ENCODE assay signal across 20 cellular contexts in genomic region chr11:58926251-58926650, GRCh38. TPM values are rescaled to one million over a fixed set of nuclear protein-coding genes. Genes with fewer than 3 reads are reported as not detected.
DNase-seq lines count a peak whose midpoint lies in the region; ATAC-seq and TF ChIP-seq lines count a peak whose summit lies in the region.
"Had no signal": no experiment of that assay in that cellular context is flagged by ENCODE, and none has a peak within 500 bp of the region (broad histone marks: within the 10 kb centered on the region; RNA-seq: fewer than 3 reads in every experiment).

No MANE protein-coding gene starts in this region.

- no peaks in the 10 kb centered on the region for H3K27me3 Mint-ChIP-seq in CD4-positive, alpha-beta T cell

- H3K4me1 Mint-ChIP-seq in CD4-positive, alpha-beta T cell (ENCODE audit: low read depth), result peaks cover 28% of the 10 kb centered on the region

- no peaks in the 10 kb centered on the region for H4K20me1 ChIP-seq in hepatocyte (ENCODE audit: insufficient read depth, poor library complexity, severe bottlenecking)
- H4K20me1 ChIP-seq: BLaER1 treated with 17β-estradiol and CSF1 and Interleukin-3, amounts not matched to agents 10 nM and 100 nM had no signal

- intact Hi-C loops in CD4-positive, alpha-beta T cell (cut with DNase I, micrococcal nuclease), result loop anchor here in 1 of 2 experiments (10.0 kb wide), 1 partner anchor 271 kb away; no protein-coding TSS in a partner anchor
- intact Hi-C loops in lower lobe of right lung (cut with DNase I), result no loop called here

- peak overlapping the region; percentile 91 for H3K27ac ChIP-seq in hepatocyte
- H3K27ac ChIP-seq in CD4-positive, alpha-beta T cell (ENCODE audit: low read depth, low read length), result no peak overlapping the region
- H3K27ac ChIP-seq in lower lobe of right lung, result no peak overlapping the region
- H3K27ac ChIP-seq: BLaER1 treated with 17β-estradiol and CSF1 and Interleukin-3, amounts not matched to agents 10 nM and 100 nM; esophagus muscularis mucosa; upper lobe of left lung had no signal

- TF ChIP-seq CTCF in hepatocyte (IDR thresholded peaks at IDR 0.05; ENCODE audit: poor library complexity) (no peak), lower lobe of right lung (IDR thresholded peaks at IDR 0.05) (no peak)
- TF ChIP-seq CTCF in CD4-positive, alpha-beta T cell (IDR thresholded peaks at IDR 0.05), result no peak

- H3K9me3 Mint-ChIP-seq in CD4-positive, alpha-beta T cell, result no peaks in the 10 kb centered on the region
- H3K9me3 Mint-ChIP-seq: neural crest cell; T-helper 1 cell treated with Interleukin-12 subunit alpha and Interleukin-12 subunit beta and Interleukin-4 antibody, amounts not matched to agents 30 μg/mL and 1 μg/mL, for 36 hours had no signal

- H3K9me2 ChIP-seq in hepatocyte (replicated peaks; ENCODE audit: insufficient read depth), result no peaks in the 10 kb centered on the region

- POLR2A ChIA-PET in CD4-positive, alpha-beta T cell (lab: Charles Lee), result no interaction called here

- CTCF ChIA-PET in CD4-positive, alpha-beta T cell (lab: Charles Lee), result no interaction called here

- H2AFZ ChIP-seq in hepatocyte, result no peak overlapping the region

- no peak overlapping the region for H3K27ac Mint-ChIP-seq in CD4-positive, alpha-beta T cell
- H3K27ac Mint-ChIP-seq: T-helper 1 cell treated with Interleukin-12 subunit alpha and Interleukin-12 subunit beta and Interleukin-4 antibody, amounts not matched to agents 30 μg/mL and 1 μg/mL, for 36 hours had no signal

- H3K4me3 ChIP-seq in hepatocyte (no peak overlapping the region), lower lobe of right lung (no peak overlapping the region)
- H3K4me3 ChIP-seq: BLaER1 treated with 17β-estradiol and CSF1 and Interleukin-3, amounts not matched to agents 10 nM and 100 nM; esophagus muscularis mucosa; upper lobe of left lung had no signal

- H3K4me1 ChIP-seq in hepatocyte (ENCODE audit: insufficient read depth) (peaks cover 43% of the 10 kb centered on the region), lower lobe of right lung (peaks cover 7% of the 10 kb centered on the region)

- no peaks in the 10 kb centered on the region for H3K36me3 Mint-ChIP-seq in CD4-positive, alpha-beta T cell (ENCODE audit: low read depth)

- no peak for ATAC-seq in CD4-positive, alpha-beta T cell (ENCODE audit: poor library complexity)
- ATAC-seq in HG02678 (IDR thresholded peaks at IDR 0.05; ENCODE audit: unreplicated experiment), result no peak
- no peak for ATAC-seq in lower lobe of right lung
- ATAC-seq: stimulated activated naive CD8-positive, alpha-beta T cell treated with anti-CD3 and anti-CD28 coated beads, Interleukin-15, Interleukin-2, amounts not matched to agents 100 U/mL and 50 U/mL, for 24 hours had no signal

- DNase-seq in NCI-H1092 treated with DMSO at 0.1 percent for 48 hours (lab: John Stamatoyannopoulos, UW) (peak; percentile 17), NCI-H1092 (lab: John Stamatoyannopoulos, UW) (no peak), NCI-H82 treated with DMSO at 0.1 percent for 48 hours (lab: John Stamatoyannopoulos, UW; ENCODE audit: unreplicated experiment) (peak; percentile 48), hepatocyte (ENCODE audit: low spot score) (peak; percentile 38), NCI-H128 (lab: John Stamatoyannopoulos, UW; ENCODE audit: unreplicated experiment) (no peak), lower lobe of right lung (no peak)
- no peak for DNase-seq in CD4-positive, alpha-beta T cell
- DNase-seq: activated effector memory CD4-positive, alpha-beta T cell treated with Interleukin-2 at 50 U/mL for 16 hours; caudate nucleus; DND-41; NCI-H1048; SIG-M5; stimulated activated naive CD8-positive, alpha-beta T cell treated with anti-CD3 and anti-CD28 coated beads, Interleukin-15, Interleukin-2, amounts not matched to agents 100 U/mL and 50 U/mL, for 24 hours; upper lobe of left lung had no signal

- H3K27me3 ChIP-seq in hepatocyte (no peaks in the 10 kb centered on the region), lower lobe of right lung (ENCODE audit: low read depth) (peaks cover 19% of the 10 kb centered on the region)
- H3K27me3 ChIP-seq in CD4-positive, alpha-beta T cell (ENCODE audit: control insufficient read depth, insufficient read depth, low read length), result no peaks in the 10 kb centered on the region
- H3K27me3 ChIP-seq: upper lobe of left lung had no signal

- H3K9me3 ChIP-seq in hepatocyte (ENCODE audit: low read depth) (no peaks in the 10 kb centered on the region), lower lobe of right lung (no peaks in the 10 kb centered on the region)
- no peaks in the 10 kb centered on the region for H3K9me3 ChIP-seq in CD4-positive, alpha-beta T cell (ENCODE audit: control insufficient read depth, low read length)
- H3K9me3 ChIP-seq: BLaER1 treated with 17β-estradiol and CSF1 and Interleukin-3, amounts not matched to agents 10 nM and 100 nM; esophagus muscularis mucosa; upper lobe of left lung had no signal

- WGBS in hepatocyte (ENCODE audit: low lambda C conversion rate, missing lambda C conversion rate), result 26% methylated on average over 5 of the region's 5 CpGs

- H3K4me3 Mint-ChIP-seq in CD4-positive, alpha-beta T cell, result no peak overlapping the region
- H3K4me3 Mint-ChIP-seq: neural crest cell; T-helper 1 cell treated with Interleukin-12 subunit alpha and Interleukin-12 subunit beta and Interleukin-4 antibody, amounts not matched to agents 30 μg/mL and 1 μg/mL, for 36 hours had no signal

- H3K36me3 ChIP-seq in hepatocyte (replicated peaks; ENCODE audit: insufficient read depth, low read depth) (no peaks in the 10 kb centered on the region), lower lobe of right lung (no peaks in the 10 kb centered on the region)
- H3K36me3 ChIP-seq: BLaER1 treated with 17β-estradiol and CSF1 and Interleukin-3, amounts not matched to agents 10 nM and 100 nM; esophagus muscularis mucosa; upper lobe of left lung had no signal

- peak overlapping the region; percentile 73 for H3K4me2 ChIP-seq in hepatocyte

- H3K79me2 ChIP-seq in hepatocyte, result no peaks in the 10 kb centered on the region

RNA-seq across cellular contexts. Expression of gene GLYATL1, which starts 13.0 kb away (rescaled TPM):
- total RNA-seq in hepatocyte, result 34.1 and 46.7 TPM in 2 replicates
- 2.6 and 6.9 TPM in 2 replicates for polyA plus RNA-seq in hepatocyte
- not detected for total RNA-seq in CD4-positive, alpha-beta T cell
- not detected for total RNA-seq in lower lobe of right lung
- total RNA-seq: A172, esophagus muscularis mucosa had no signal

Comparison
In these comparisons a context has a peak if more than half of its experiments do, and no peak if none do; other contexts are left out.
1. DNase-seq: peak in NCI-H1092 treated with DMSO at 0.1 percent for 48 hours (single experiment), NCI-H82 treated with DMSO at 0.1 percent for 48 hours (single experiment) and hepatocyte (single experiment); none in NCI-H1092 (single experiment), NCI-H128 (single experiment), CD4-positive, alpha-beta T cell (0 of 10) and lower lobe of right lung (single experiment).
2. RNA of gene GLYATL1, which starts 13.0 kb away (total RNA-seq): 34.1 to 46.7 TPM in hepatocyte; not detected in CD4-positive, alpha-beta T cell and not detected in lower lobe of right lung (single experiment); every median in the first group is over 10 times any median in the second.